8 cellular contexts compared by ENCODE assay signal in genomic region chr2:229661478-229661877, GRCh38. TPM values are rescaled to one million over a fixed set of nuclear protein-coding genes. Genes with fewer than 3 reads are reported as not detected.
"Had no signal": no experiment of that assay in that cellular context is flagged by ENCODE, and none has a peak within 500 bp of the region (broad histone marks: within the 10 kb centered on the region; RNA-seq: fewer than 3 reads in every experiment).

No MANE protein-coding gene starts in this region.

- H3K27ac Mint-ChIP-seq: GM23338 had no signal

- H2AFZ ChIP-seq: GM23338 had no signal

- H3K4me2 ChIP-seq: GM23338 had no signal

- DNase-seq: H7, IMR-90, KG1 had no signal

- H3K4me3 ChIP-seq: GM23338, HAP-1, K562 had no signal

- H3K9me3 Mint-ChIP-seq: GM23338 had no signal

- H3K4me1 Mint-ChIP-seq: GM23338 had no signal

- H3K4me1 ChIP-seq: HAP-1 had no signal

- ATAC-seq: GM23338, K562 had no signal

- H3K9me3 ChIP-seq: HAP-1 had no signal

- FAIRE-seq: HTR-8/SVneo, K562 had no signal

- H3K4me3 Mint-ChIP-seq: GM23338 had no signal

- H3K36me3 ChIP-seq: HAP-1 had no signal

RNA-seq across cellular contexts. Expression of gene DNER, which starts 52.9 kb away (rescaled TPM):
- total RNA-seq: HT-29, K562 had no signal
- polyA plus RNA-seq: K562 had no signal
